Comparison of ENCODE assay signal across 1 cellular context in the genomic region with DNA sequence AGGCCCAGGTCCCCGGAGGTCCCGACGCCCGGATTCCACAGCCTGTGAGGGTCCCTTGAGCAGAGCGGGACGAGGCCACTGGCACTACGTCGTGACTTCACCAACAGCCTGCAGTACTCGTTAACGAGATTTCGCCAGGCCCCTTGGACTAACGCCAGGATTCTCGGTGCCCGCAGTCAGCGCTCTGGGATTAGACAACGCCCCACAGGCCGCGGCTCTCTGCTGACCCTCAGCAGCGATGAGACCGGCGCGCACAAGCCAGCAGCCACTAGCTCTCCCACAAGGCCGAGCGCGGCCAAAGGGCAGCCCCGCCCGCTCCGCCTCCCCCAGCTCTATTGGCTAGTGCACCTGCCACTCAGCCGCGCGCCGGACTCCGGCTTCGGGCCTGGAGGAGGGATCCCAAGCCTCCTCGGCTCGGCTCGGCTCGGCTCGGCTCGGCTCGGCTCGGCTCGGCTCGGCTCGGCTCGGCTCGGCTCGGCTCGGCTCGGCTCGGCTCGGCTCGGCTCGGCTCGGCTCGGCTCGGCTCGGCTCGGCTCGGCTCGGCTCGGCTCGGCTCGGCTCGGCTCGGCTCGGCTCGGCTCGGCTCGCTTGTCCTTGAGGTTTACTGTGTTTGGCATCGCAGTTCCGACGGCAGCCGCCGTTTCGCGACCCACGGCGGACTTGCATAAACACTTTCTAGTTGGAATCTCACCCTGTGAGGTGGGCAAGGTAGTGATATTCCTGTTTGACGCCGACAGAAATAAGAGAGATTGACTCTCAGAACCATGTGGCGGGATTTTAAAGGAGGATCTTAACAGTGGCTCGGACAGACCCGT.
A peak's percentile ranks its signal among the peaks of the same experiment; 100 is the strongest.
TF ChIP-seq lines count a peak whose summit lies in the region.

No MANE protein-coding gene starts in this region.

TF ChIP-seq in GM12878, 131 proteins besides CTCF, POLR2A, EP300 and RAD21 (continued from another document and continues in another):
- TF ChIP-seq PRDM15 (CRISPR knock-in tag; IDR thresholded peaks at IDR 0.05) (no peak), NFYA (IDR thresholded peaks at IDR 0.05; ENCODE audit: borderline replicate concordance, low read depth, low read length) (no peak), ZNF274 (IDR thresholded peaks at IDR 0.05; ENCODE audit: insufficient read depth, insufficient read length) (no peak), TARDBP (IDR thresholded peaks at IDR 0.05; ENCODE audit: borderline replicate concordance) (no peak), IRF3 (IDR thresholded peaks at IDR 0.05) (peak; percentile 45; the same call in 1 of the 2 replicates), BHLHE40 (IDR thresholded peaks at IDR 0.05; ENCODE audit: borderline replicate concordance in 1 of 2, low read depth in 2 of 2, low read length in 1 of 2) (no peak; a peak in 1 of 4 replicates), SUPT20H (IDR thresholded peaks at IDR 0.05; ENCODE audit: borderline replicate concordance, control insufficient read depth, low read depth, low read length) (no peak), RUNX3 (IDR thresholded peaks at IDR 0.05; ENCODE audit: low read length) (peak; percentile 16; the same call in 1 of the 2 replicates), FOXK2 (IDR thresholded peaks at IDR 0.05) (no peak), CHD2 (IDR thresholded peaks at IDR 0.05; ENCODE audit: borderline replicate concordance, low read depth, low read length) (peak; percentile 67), ZNF592 (IDR thresholded peaks at IDR 0.05) (no peak), CHD1 (IDR thresholded peaks at IDR 0.05; ENCODE audit: low read depth, low read length) (no peak), RB1 (IDR thresholded peaks at IDR 0.05; ENCODE audit: borderline replicate concordance) (no peak), YY1 (IDR thresholded peaks at IDR 0.05; ENCODE audit: low read depth, low read length) (peak; percentile 14; the same call in 1 of the 2 replicates), MLLT1 (IDR thresholded peaks at IDR 0.05) (peak; percentile 40; the same call in 1 of the 2 replicates), HDAC6 (IDR thresholded peaks at IDR 0.05; ENCODE audit: unreplicated experiment) (no peak), GATAD2B (conservative IDR thresholded peaks at IDR 0.05; ENCODE audit: low read depth) (peak; percentile 50; the same call in 1 of the 2 replicates), SIN3A (IDR thresholded peaks at IDR 0.05; ENCODE audit: low read depth, low read length) (no peak), ATF7 (IDR thresholded peaks at IDR 0.05; ENCODE audit: low read depth) (no peak), SIX5 (IDR thresholded peaks at IDR 0.05; ENCODE audit: low read depth, low read length, severe bottlenecking) (no peak), CREB1 (IDR thresholded peaks at IDR 0.05; ENCODE audit: low read depth) (peak; percentile 21; the same call in 1 of the 2 replicates), CBX5 (IDR thresholded peaks at IDR 0.05; ENCODE audit: low read depth) (no peak), SUZ12 (IDR thresholded peaks at IDR 0.05; ENCODE audit: unreplicated experiment) (no peak), RCOR1 (conservative IDR thresholded peaks at IDR 0.05; ENCODE audit: low read depth, low read length) (no peak), IRF4 (IDR thresholded peaks at IDR 0.05; ENCODE audit: low read depth, low read length) (no peak), USF2 (IDR thresholded peaks at IDR 0.05; ENCODE audit: borderline replicate concordance, low read depth, low read length) (no peak), BRCA1 (IDR thresholded peaks at IDR 0.05; ENCODE audit: low read depth, low read length) (no peak), MTA3 (IDR thresholded peaks at IDR 0.05; ENCODE audit: borderline replicate concordance, low read length) (no peak), YBX1 (IDR thresholded peaks at IDR 0.05) (no peak), RBBP5 (conservative IDR thresholded peaks at IDR 0.05) (no peak), KAT2A (conservative IDR thresholded peaks at IDR 0.05; ENCODE audit: control insufficient read depth, low read depth, low read length) (no peak), TCF3 (IDR thresholded peaks at IDR 0.05; ENCODE audit: borderline replicate concordance, insufficient read depth, low read depth, low read length) (no peak), ZZZ3 (IDR thresholded peaks at IDR 0.05; ENCODE audit: control insufficient read depth, insufficient read length, low read depth) (no peak), NFIC (IDR thresholded peaks at IDR 0.05; ENCODE audit: low read depth, low read length) (no peak), STAT1 (conservative IDR thresholded peaks at IDR 0.05) (no peak)
- TF ChIP-seq, protein P1, sequence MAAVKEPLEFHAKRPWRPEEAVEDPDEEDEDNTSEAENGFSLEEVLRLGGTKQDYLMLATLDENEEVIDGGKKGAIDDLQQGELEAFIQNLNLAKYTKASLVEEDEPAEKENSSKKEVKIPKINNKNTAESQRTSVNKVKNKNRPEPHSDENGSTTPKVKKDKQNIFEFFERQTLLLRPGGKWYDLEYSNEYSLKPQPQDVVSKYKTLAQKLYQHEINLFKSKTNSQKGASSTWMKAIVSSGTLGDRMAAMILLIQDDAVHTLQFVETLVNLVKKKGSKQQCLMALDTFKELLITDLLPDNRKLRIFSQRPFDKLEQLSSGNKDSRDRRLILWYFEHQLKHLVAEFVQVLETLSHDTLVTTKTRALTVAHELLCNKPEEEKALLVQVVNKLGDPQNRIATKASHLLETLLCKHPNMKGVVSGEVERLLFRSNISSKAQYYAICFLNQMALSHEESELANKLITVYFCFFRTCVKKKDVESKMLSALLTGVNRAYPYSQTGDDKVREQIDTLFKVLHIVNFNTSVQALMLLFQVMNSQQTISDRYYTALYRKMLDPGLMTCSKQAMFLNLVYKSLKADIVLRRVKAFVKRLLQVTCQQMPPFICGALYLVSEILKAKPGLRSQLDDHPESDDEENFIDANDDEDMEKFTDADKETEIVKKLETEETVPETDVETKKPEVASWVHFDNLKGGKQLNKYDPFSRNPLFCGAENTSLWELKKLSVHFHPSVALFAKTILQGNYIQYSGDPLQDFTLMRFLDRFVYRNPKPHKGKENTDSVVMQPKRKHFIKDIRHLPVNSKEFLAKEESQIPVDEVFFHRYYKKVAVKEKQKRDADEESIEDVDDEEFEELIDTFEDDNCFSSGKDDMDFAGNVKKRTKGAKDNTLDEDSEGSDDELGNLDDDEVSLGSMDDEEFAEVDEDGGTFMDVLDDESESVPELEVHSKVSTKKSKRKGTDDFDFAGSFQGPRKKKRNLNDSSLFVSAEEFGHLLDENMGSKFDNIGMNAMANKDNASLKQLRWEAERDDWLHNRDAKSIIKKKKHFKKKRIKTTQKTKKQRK (IDR thresholded peaks at IDR 0.05; ENCODE audit: low read depth, low read length) = no peak
- TF ChIP-seq, protein P2, sequence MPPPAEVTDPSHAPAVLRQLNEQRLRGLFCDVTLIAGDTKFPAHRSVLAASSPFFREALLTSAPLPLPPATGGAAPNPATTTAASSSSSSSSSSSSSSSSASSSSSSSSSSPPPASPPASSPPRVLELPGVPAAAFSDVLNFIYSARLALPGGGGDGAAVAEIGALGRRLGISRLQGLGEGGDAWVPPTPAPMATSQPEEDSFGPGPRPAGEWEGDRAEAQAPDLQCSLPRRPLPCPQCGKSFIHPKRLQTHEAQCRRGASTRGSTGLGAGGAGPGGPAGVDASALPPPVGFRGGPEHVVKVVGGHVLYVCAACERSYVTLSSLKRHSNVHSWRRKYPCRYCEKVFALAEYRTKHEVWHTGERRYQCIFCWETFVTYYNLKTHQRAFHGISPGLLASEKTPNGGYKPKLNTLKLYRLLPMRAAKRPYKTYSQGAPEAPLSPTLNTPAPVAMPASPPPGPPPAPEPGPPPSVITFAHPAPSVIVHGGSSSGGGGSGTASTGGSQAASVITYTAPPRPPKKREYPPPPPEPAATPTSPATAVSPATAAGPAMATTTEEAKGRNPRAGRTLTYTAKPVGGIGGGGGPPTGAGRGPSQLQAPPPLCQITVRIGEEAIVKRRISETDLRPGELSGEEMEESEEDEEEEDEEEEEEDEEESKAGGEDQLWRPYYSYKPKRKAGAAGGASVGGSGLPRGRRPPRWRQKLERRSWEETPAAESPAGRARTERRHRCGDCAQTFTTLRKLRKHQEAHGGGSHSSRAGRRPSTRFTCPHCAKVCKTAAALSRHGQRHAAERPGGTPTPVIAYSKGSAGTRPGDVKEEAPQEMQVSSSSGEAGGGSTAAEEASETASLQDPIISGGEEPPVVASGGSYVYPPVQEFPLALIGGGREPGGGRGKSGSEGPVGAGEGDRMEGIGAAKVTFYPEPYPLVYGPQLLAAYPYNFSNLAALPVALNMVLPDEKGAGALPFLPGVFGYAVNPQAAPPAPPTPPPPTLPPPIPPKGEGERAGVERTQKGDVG (CRISPR knock-in tag; IDR thresholded peaks at IDR 0.05) = no peak
